ENCODE assay signal across 3 cellular contexts in the genomic region with DNA sequence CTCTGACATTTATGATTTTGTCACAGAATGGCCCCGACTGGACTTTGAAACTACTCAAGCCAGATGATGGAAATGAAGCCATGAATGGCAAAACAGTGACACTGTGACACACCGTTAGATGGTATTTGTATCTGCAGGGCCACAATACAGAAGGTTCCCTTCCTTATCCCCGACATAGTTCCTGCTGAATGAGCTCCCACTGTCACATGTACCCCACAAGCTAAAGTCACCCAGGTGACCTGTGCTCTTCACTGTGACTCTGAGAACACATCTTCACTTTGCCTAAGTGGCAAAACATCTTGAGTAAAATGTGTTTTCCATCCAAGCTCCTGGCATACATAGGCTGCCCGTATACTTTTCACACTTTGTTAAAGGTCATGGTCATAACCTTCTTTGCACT.
"Had no signal": no experiment of that assay in that cellular context is flagged by ENCODE, and none has a peak within 500 bp of the region (broad histone marks: within the 10 kb centered on the region; RNA-seq: fewer than 3 reads in every experiment).

No MANE protein-coding gene starts in this region.

- H3K4me3 ChIP-seq: GM12878 had no signal

- DNase-seq: GDM1, GF-D8 had no signal
